In genomic region chr19:47210689-47211316, GRCh38 we compare ENCODE assay signal across 8 cellular contexts. TPM values are rescaled to one million over a fixed set of nuclear protein-coding genes. Genes with fewer than 3 reads are reported as not detected.
DNase-seq lines count a peak whose midpoint lies in the region; ATAC-seq, FAIRE-seq and TF ChIP-seq lines count a peak whose summit lies in the region.

No MANE protein-coding gene starts in this region.

- TF ChIP-seq CTCF in left ventricle myocardium inferior (IDR thresholded peaks at IDR 0.05; ENCODE audit: borderline replicate concordance): peak; percentile 86

- peaks cover 25% of the 10 kb centered on the region for H3K4me1 ChIP-seq in left ventricle myocardium inferior

- H3K4me3 ChIP-seq in MG63 (no peak overlapping the region), left ventricle myocardium inferior (no peak overlapping the region)

- H3K36me3 ChIP-seq in MG63 (peaks cover 64% of the 10 kb centered on the region), left ventricle myocardium inferior (peaks cover 18% of the 10 kb centered on the region)

- H3K27me3 ChIP-seq in MG63: no peaks in the 10 kb centered on the region
- H3K27me3 ChIP-seq in left ventricle myocardium inferior (ENCODE audit: low read depth): no peaks in the 10 kb centered on the region

- peak overlapping the region; percentile 53 for H3K27ac ChIP-seq in left ventricle myocardium inferior (replicated peaks)

- ATAC-seq in sciatic nerve (peak; percentile 79), HG02870 (IDR thresholded peaks at IDR 0.05; ENCODE audit: unreplicated experiment) (no peak)

- FAIRE-seq in G401.6 (lab: Jason Lieb, UNC): peak; percentile 81

- peak; percentile 53 for DNase-seq in MG63
- peak; percentile 87 for DNase-seq in SW480 (ENCODE audit: low spot score)
- DNase-seq in activated naive CD8-positive, alpha-beta T cell treated with anti-CD3 and anti-CD28 coated beads, Interleukin-2, amount 50 U/mL, for 16 hours (ENCODE audit: low read depth, low spot score): peak; percentile 72
- peak; percentile 65 for DNase-seq in left ventricle myocardium inferior
- peak; percentile 89 for DNase-seq in sciatic nerve (ENCODE audit: low spot score)
- no peak for DNase-seq in 8988T

- intact Hi-C loops in left ventricle myocardium inferior (cut with micrococcal nuclease): loop anchor here (5.0 to 10.0 kb wide), 2 partner anchors 36 to 56 kb away; no protein-coding TSS in a partner anchor
- intact Hi-C loops in sciatic nerve (cut with DNase I): no loop called here

- no peaks in the 10 kb centered on the region for H3K9me3 ChIP-seq in MG63
- H3K9me3 ChIP-seq in left ventricle myocardium inferior (replicated peaks): no peaks in the 10 kb centered on the region

RNA-seq across cellular contexts. Expression of gene BBC3, which starts 20.2 kb away (rescaled TPM):
- 14.7 and 38.8 TPM in 2 replicates for total RNA-seq in MG63 (2014; rRNA removed; shearing (Covaris generic); ENCODE audit: low replicate concordance)
- total RNA-seq in left ventricle myocardium inferior (3.9 TPM), sciatic nerve (5.4 TPM)

RNA-seq across cellular contexts. Expression of gene CCDC9, which starts 45.5 kb away (rescaled TPM):
- 17.5 and 22.9 TPM in 2 replicates for total RNA-seq in MG63 (2014; rRNA removed; shearing (Covaris generic); ENCODE audit: low replicate concordance)
- total RNA-seq in left ventricle myocardium inferior (21.6 TPM), sciatic nerve (42.4 TPM)
